In the genomic region with DNA sequence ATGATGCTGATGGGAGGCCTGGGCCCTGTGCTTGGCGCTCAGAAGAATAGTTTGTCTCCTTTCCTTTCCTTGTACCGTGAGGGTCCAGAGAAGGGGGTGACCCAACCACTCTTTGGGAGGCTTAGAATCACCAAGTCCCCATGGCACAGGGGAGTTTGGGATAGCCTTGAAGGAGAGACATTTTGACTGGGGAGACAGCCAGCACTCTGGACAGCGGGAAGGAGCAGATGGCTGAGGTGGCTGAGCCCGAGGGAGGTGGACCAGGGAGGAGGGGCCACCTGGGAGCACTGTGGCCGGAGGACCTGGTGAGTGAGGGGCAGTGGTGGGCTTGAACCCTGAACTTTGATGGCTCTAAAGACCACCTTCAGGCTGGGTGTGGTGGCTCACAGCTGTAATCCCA, we compare ENCODE assay signal across 34 cellular contexts. TPM values are rescaled to one million over a fixed set of nuclear protein-coding genes. Genes with fewer than 3 reads are reported as not detected.
"Had no signal": no experiment of that assay in that cellular context is flagged by ENCODE, and none has a peak within 500 bp of the region (broad histone marks: within the 10 kb centered on the region; RNA-seq: fewer than 3 reads in every experiment).

No MANE protein-coding gene starts in this region.

- H3K27ac ChIP-seq: adrenal gland, body of pancreas, esophagus muscularis mucosa, foreskin keratinocyte, gastrocnemius medialis, heart left ventricle, WERI-Rb-1 had no signal

- DNase-seq: activated B cell treated with CpG ODN at 0.5 μM for 24 hours; activated CD4-positive, alpha-beta T cell treated with anti-CD3 and anti-CD28 coated beads for 48 hours; activated CD4-positive, alpha-beta T cell treated with anti-CD3 and anti-CD28 coated beads, Interleukin-2, amount 50 U/mL, for 1 hour; activated CD4-positive, alpha-beta T cell treated with anti-CD3 and anti-CD28 coated beads, Interleukin-2, amount 50 U/mL, for 48 hours; activated CD8-positive, alpha-beta memory T cell treated with anti-CD3 and anti-CD28 coated beads for 24 hours; activated CD8-positive, alpha-beta T cell treated with anti-CD3 and anti-CD28 coated beads for 36 hours; activated effector memory CD4-positive, alpha-beta T cell treated with Interleukin-2 at 50 U/mL for 16 hours; activated gamma-delta T cell treated with Interleukin-2 at 50 U/mL for 16 hours; activated naive CD4-positive, alpha-beta T cell treated with anti-CD3 and anti-CD28 coated beads for 36 hours; activated naive CD8-positive, alpha-beta T cell treated with anti-CD3 and anti-CD28 coated beads for 36 hours; activated naive CD8-positive, alpha-beta T cell treated with anti-CD3 and anti-CD28 coated beads, Interleukin-2, amount 50 U/mL, for 24 hours; activated T-cell treated with anti-CD3 and anti-CD28 coated beads, Interleukin-2, amount 50 U/mL, for 4 hours; adrenal gland; amygdala; aorta; body of pancreas; caudate nucleus; cortex of kidney; dermis blood vessel endothelial cell; effector CD4-positive, alpha-beta T cell; effector memory CD8-positive, alpha-beta T cell; erythroblast; foreskin keratinocyte; gastrocnemius medialis; glutamatergic neuron; heart left ventricle; T-helper 17 cell; T1000; WERI-Rb-1 had no signal

- H3K4me3 Mint-ChIP-seq: activated B cell treated with CpG ODN at 0.5 μM for 24 hours; activated CD8-positive, alpha-beta T cell treated with anti-CD3 and anti-CD28 coated beads for 36 hours; activated naive CD4-positive, alpha-beta T cell treated with anti-CD3 and anti-CD28 coated beads for 36 hours; activated naive CD4-positive, alpha-beta T cell treated with anti-CD3 and anti-CD28 coated beads, Interleukin-2, amount 50 U/mL, for 24 hours; activated naive CD8-positive, alpha-beta T cell treated with anti-CD3 and anti-CD28 coated beads for 36 hours; activated naive CD8-positive, alpha-beta T cell treated with anti-CD3 and anti-CD28 coated beads, Interleukin-2, amount 50 U/mL, for 24 hours; activated T-cell treated with anti-CD3 and anti-CD28 coated beads, Interleukin-2, amount 50 U/mL, for 4 hours; activated T-helper 17 cell treated with anti-CD3 and anti-CD28 coated beads, Interleukin-2, amount 50 U/mL, for 72 hours; effector memory CD8-positive, alpha-beta T cell; T-helper 17 cell; T-helper 2 cell treated with Interferon-gamma antibody and Interleukin-4, amounts not matched to agents 5 μg/mL and 100 μg/mL, for 36 hours had no signal

- H3K27me3 ChIP-seq: adrenal gland, body of pancreas had no signal

- H3K9me3 Mint-ChIP-seq: activated B cell treated with CpG ODN at 0.5 μM for 24 hours; activated CD8-positive, alpha-beta T cell treated with anti-CD3 and anti-CD28 coated beads for 36 hours; activated naive CD4-positive, alpha-beta T cell treated with anti-CD3 and anti-CD28 coated beads for 36 hours; activated naive CD4-positive, alpha-beta T cell treated with anti-CD3 and anti-CD28 coated beads, Interleukin-2, amount 50 U/mL, for 24 hours; activated naive CD8-positive, alpha-beta T cell treated with anti-CD3 and anti-CD28 coated beads for 36 hours; activated naive CD8-positive, alpha-beta T cell treated with anti-CD3 and anti-CD28 coated beads, Interleukin-2, amount 50 U/mL, for 24 hours; activated T-cell treated with anti-CD3 and anti-CD28 coated beads, Interleukin-2, amount 50 U/mL, for 4 hours; activated T-helper 17 cell treated with anti-CD3 and anti-CD28 coated beads, Interleukin-2, amount 50 U/mL, for 72 hours; T-helper 2 cell treated with Interferon-gamma antibody and Interleukin-4, amounts not matched to agents 5 μg/mL and 100 μg/mL, for 36 hours had no signal

- H3K36me3 Mint-ChIP-seq: activated naive CD4-positive, alpha-beta T cell treated with anti-CD3 and anti-CD28 coated beads, Interleukin-2, amount 50 U/mL, for 24 hours; activated naive CD8-positive, alpha-beta T cell treated with anti-CD3 and anti-CD28 coated beads for 36 hours had no signal

- H3K36me3 ChIP-seq: adrenal gland, esophagus muscularis mucosa, gastrocnemius medialis, heart left ventricle had no signal

- H3K27ac Mint-ChIP-seq: activated B cell treated with CpG ODN at 0.5 μM for 24 hours; activated CD8-positive, alpha-beta T cell treated with anti-CD3 and anti-CD28 coated beads for 36 hours; activated naive CD4-positive, alpha-beta T cell treated with anti-CD3 and anti-CD28 coated beads for 36 hours; activated naive CD4-positive, alpha-beta T cell treated with anti-CD3 and anti-CD28 coated beads, Interleukin-2, amount 50 U/mL, for 24 hours; activated naive CD8-positive, alpha-beta T cell treated with anti-CD3 and anti-CD28 coated beads for 36 hours; activated naive CD8-positive, alpha-beta T cell treated with anti-CD3 and anti-CD28 coated beads, Interleukin-2, amount 50 U/mL, for 24 hours; activated T-helper 17 cell treated with anti-CD3 and anti-CD28 coated beads, Interleukin-2, amount 50 U/mL, for 72 hours; effector memory CD8-positive, alpha-beta T cell; T-helper 17 cell; T-helper 2 cell treated with Interferon-gamma antibody and Interleukin-4, amounts not matched to agents 5 μg/mL and 100 μg/mL, for 36 hours had no signal

- ATAC-seq: activated CD4-positive, CD25-positive, alpha-beta regulatory T cell treated with anti-CD3 and anti-CD28 coated beads, Interleukin-2, amount 50 U/mL, for 24 hours; activated CD8-positive, alpha-beta T cell treated with anti-CD3 and anti-CD28 coated beads for 36 hours; activated naive CD8-positive, alpha-beta T cell treated with anti-CD3 and anti-CD28 coated beads, Interleukin-2, amount 50 U/mL, for 24 hours; activated T-cell treated with anti-CD3 and anti-CD28 coated beads, Interleukin-2, amount 50 U/mL, for 4 hours; activated T-helper 17 cell treated with anti-CD3 and anti-CD28 coated beads, Interleukin-2, amount 50 U/mL, for 72 hours; body of pancreas; effector memory CD8-positive, alpha-beta T cell; foreskin keratinocyte; gastrocnemius medialis; heart left ventricle; T-helper 17 cell had no signal

- H3K27me3 Mint-ChIP-seq: activated CD8-positive, alpha-beta T cell treated with anti-CD3 and anti-CD28 coated beads for 36 hours; activated naive CD4-positive, alpha-beta T cell treated with anti-CD3 and anti-CD28 coated beads, Interleukin-2, amount 50 U/mL, for 24 hours; activated naive CD8-positive, alpha-beta T cell treated with anti-CD3 and anti-CD28 coated beads for 36 hours; activated naive CD8-positive, alpha-beta T cell treated with anti-CD3 and anti-CD28 coated beads, Interleukin-2, amount 50 U/mL, for 24 hours; activated T-helper 17 cell treated with anti-CD3 and anti-CD28 coated beads, Interleukin-2, amount 50 U/mL, for 72 hours; T-helper 17 cell had no signal

- H3K9me3 ChIP-seq: adrenal gland, body of pancreas, esophagus muscularis mucosa, gastrocnemius medialis had no signal

- H3K4me1 ChIP-seq: adrenal gland, body of pancreas, esophagus muscularis mucosa, foreskin keratinocyte, gastrocnemius medialis, heart left ventricle had no signal

- H3K4me1 Mint-ChIP-seq: activated B cell treated with CpG ODN at 0.5 μM for 24 hours; activated naive CD4-positive, alpha-beta T cell treated with anti-CD3 and anti-CD28 coated beads, Interleukin-2, amount 50 U/mL, for 24 hours; activated naive CD8-positive, alpha-beta T cell treated with anti-CD3 and anti-CD28 coated beads for 36 hours; activated naive CD8-positive, alpha-beta T cell treated with anti-CD3 and anti-CD28 coated beads, Interleukin-2, amount 50 U/mL, for 24 hours; activated T-helper 17 cell treated with anti-CD3 and anti-CD28 coated beads, Interleukin-2, amount 50 U/mL, for 72 hours; T-helper 17 cell had no signal

- H3K4me3 ChIP-seq: adrenal gland, body of pancreas, esophagus muscularis mucosa, gastrocnemius medialis, heart left ventricle had no signal

RNA-seq across cellular contexts. Expression of gene MGAT5B, which starts 18.2 kb away (rescaled TPM):
- total RNA-seq: activated CD8-positive, alpha-beta T cell treated with anti-CD3 and anti-CD28 coated beads for 36 hours; gastrocnemius medialis had no signal
- polyA plus RNA-seq: aorta had no signal
